Comparison of ENCODE assay signal across 8 cellular contexts in the genomic region with DNA sequence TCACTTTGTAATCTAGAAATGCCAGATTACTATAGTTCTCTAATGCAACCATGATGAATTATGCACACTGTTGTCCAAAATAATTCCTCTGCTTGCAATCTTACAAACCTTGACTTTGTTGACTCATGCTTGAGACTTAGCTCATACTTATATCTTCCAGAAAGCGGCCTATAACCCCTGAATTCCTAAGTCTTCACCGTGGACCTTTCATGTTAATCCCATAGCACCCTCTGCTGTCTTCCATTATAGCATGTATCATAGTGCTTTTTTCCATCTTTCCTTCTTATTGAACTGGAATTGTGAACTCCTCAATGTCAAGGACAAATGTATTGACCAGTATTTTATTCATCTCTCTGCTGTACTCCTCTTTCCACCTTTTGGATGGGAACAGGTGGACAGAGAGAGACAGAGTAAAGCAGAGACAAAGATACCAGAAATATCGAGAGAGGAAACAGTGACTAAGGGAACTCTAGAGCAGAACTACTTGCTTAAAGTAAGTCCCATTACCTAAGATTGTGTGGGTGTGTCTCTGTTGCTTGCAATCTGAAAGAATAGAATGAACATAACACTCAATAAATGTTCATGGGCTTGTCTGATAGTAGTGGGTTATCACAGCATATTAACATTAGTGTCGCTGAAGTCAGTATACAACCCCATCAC.
A peak's percentile ranks its signal among the peaks of the same experiment; 100 is the strongest.
DNase-seq lines count a peak whose midpoint lies in the region; ATAC-seq and TF ChIP-seq lines count a peak whose summit lies in the region.

No MANE protein-coding gene starts in this region.

- peaks cover 32% of the 10 kb centered on the region for H3K9me3 Mint-ChIP-seq in T-helper 2 cell treated with Interferon-gamma antibody and Interleukin-4, amounts not matched to agents 5 μg/mL and 100 μg/mL, for 36 hours
- no peaks in the 10 kb centered on the region for H3K9me3 Mint-ChIP-seq in glutamatergic neuron (ENCODE audit: unreplicated experiment)

- no TSS peak for BruUV-seq in PC-3 (replicated peaks; lab: Mats Ljungman, UMichigan)

- no peak overlapping the region for H2AFZ ChIP-seq in PC-3 (ENCODE audit: low read length)

- H4K20me1 ChIP-seq in PC-3 (ENCODE audit: low read length), result no peaks in the 10 kb centered on the region

- CTCF ChIA-PET in PC-3 (lab: Charles Lee), result interaction anchor here (0.6 to 1.6 kb wide), 11 partner anchors 10 to 182 kb away, joined by 3 to 14 read pairs (median 7); no protein-coding TSS in a partner anchor

- H3K36me3 Mint-ChIP-seq in T-helper 2 cell treated with Interferon-gamma antibody and Interleukin-4, amounts not matched to agents 5 μg/mL and 100 μg/mL, for 36 hours (ENCODE audit: low read depth), result no peaks in the 10 kb centered on the region
- H3K36me3 Mint-ChIP-seq in glutamatergic neuron (ENCODE audit: unreplicated experiment), result no peaks in the 10 kb centered on the region

- H3K4me1 Mint-ChIP-seq in T-helper 2 cell treated with Interferon-gamma antibody and Interleukin-4, amounts not matched to agents 5 μg/mL and 100 μg/mL, for 36 hours (ENCODE audit: low read depth), result no peaks in the 10 kb centered on the region
- peaks cover 31% of the 10 kb centered on the region for H3K4me1 Mint-ChIP-seq in glutamatergic neuron (ENCODE audit: low read depth, unreplicated experiment)

- H3K27ac ChIP-seq in PC-3 (ENCODE audit: low read length) (peak overlapping the region; percentile 44; the same call in 1 of the 2 replicates), rectal smooth muscle tissue (ENCODE audit: low read depth, low read length) (peak overlapping the region; percentile 6)

- ATAC-seq in PC-3 (peak; percentile 89), HG03039 (IDR thresholded peaks at IDR 0.05; ENCODE audit: unreplicated experiment) (no peak)

- intact Hi-C loops in PC-3 (cut with micrococcal nuclease), result loop anchor here (1.0 to 5.0 kb wide), 9 partner anchors 38 to 203 kb away; no protein-coding TSS in a partner anchor

- H3K79me2 ChIP-seq in PC-3 (ENCODE audit: low read length), result no peaks in the 10 kb centered on the region

- H3F3A ChIP-seq in PC-3 (ENCODE audit: low read length, unreplicated experiment), result no peaks in the 10 kb centered on the region

- H3K27ac Mint-ChIP-seq in T-helper 2 cell treated with Interferon-gamma antibody and Interleukin-4, amounts not matched to agents 5 μg/mL and 100 μg/mL, for 36 hours, result no peak overlapping the region
- no peak overlapping the region for H3K27ac Mint-ChIP-seq in glutamatergic neuron (ENCODE audit: unreplicated experiment)

- POLR2A ChIA-PET in PC-3 (lab: Charles Lee; ENCODE audit: unreplicated experiment), result interaction anchor here (0.6 to 0.9 kb wide), 3 partner anchors 32 to 100 kb away, joined by 3 to 7 read pairs (median 3); no protein-coding TSS in a partner anchor

- no peaks in the 10 kb centered on the region for H3K27me3 Mint-ChIP-seq in T-helper 2 cell treated with Interferon-gamma antibody and Interleukin-4, amounts not matched to agents 5 μg/mL and 100 μg/mL, for 36 hours (ENCODE audit: low read depth)
- H3K27me3 Mint-ChIP-seq in glutamatergic neuron (ENCODE audit: unreplicated experiment), result no peaks in the 10 kb centered on the region

- H3K4me3 ChIP-seq in PC-3 (ENCODE audit: low read length) (no peak overlapping the region), fibroblast of the aortic adventitia (ENCODE audit: low read depth, low read length) (no peak overlapping the region), rectal smooth muscle tissue (ENCODE audit: low read length) (no peak overlapping the region)

- H3K9ac ChIP-seq in PC-3 (ENCODE audit: low read length), result no peak overlapping the region; the same call in 1 of the 2 replicates
- H3K9ac ChIP-seq in rectal smooth muscle tissue (ENCODE audit: low read length), result no peak overlapping the region

- no peaks in the 10 kb centered on the region for H3K9me3 ChIP-seq in PC-3 (ENCODE audit: low read length)

- DNase-seq in H4 (ENCODE audit: low spot score), result peak; percentile 56
- DNase-seq in PC-3, result peak; percentile 84
- DNase-seq in fibroblast of the aortic adventitia (ENCODE audit: low read depth), result peak; percentile 95
- DNase-seq in T-helper 2 cell treated with Interferon-gamma antibody and Interleukin-4, amounts not matched to agents 5 μg/mL and 100 μg/mL, for 36 hours (ENCODE audit: low spot score), result no peak
- DNase-seq in ecto neural progenitor cell (ENCODE audit: low spot score), result no peak
- no peak for DNase-seq in glutamatergic neuron

- TF ChIP-seq CTCF in PC-3 (conservative IDR thresholded peaks at IDR 0.05; ENCODE audit: low read depth, low read length), result peak; percentile 82
- peak; percentile 64 for TF ChIP-seq CTCF in fibroblast of the aortic adventitia (IDR thresholded peaks at IDR 0.05; ENCODE audit: insufficient read depth, low read length)
- TF ChIP-seq CTCF in glutamatergic neuron (IDR thresholded peaks at IDR 0.05; ENCODE audit: partially characterized antibody, unreplicated experiment), result no peak

- H3K4me3 Mint-ChIP-seq in T-helper 2 cell treated with Interferon-gamma antibody and Interleukin-4, amounts not matched to agents 5 μg/mL and 100 μg/mL, for 36 hours, result no peak overlapping the region
- no peak overlapping the region for H3K4me3 Mint-ChIP-seq in glutamatergic neuron (ENCODE audit: unreplicated experiment)

- no peaks in the 10 kb centered on the region for H3K9me2 ChIP-seq in PC-3 (replicated peaks; ENCODE audit: low read length)

- H3K4me1 ChIP-seq in PC-3 (ENCODE audit: insufficient read depth, low read length), result peaks cover 18% of the 10 kb centered on the region
- peaks cover 12% of the 10 kb centered on the region for H3K4me1 ChIP-seq in rectal smooth muscle tissue (ENCODE audit: control insufficient read depth, insufficient read depth, low read length)

- H3K27me3 ChIP-seq in PC-3 (ENCODE audit: low read length) (no peaks in the 10 kb centered on the region), rectal smooth muscle tissue (ENCODE audit: control insufficient read depth, insufficient read depth, low read length) (no peaks in the 10 kb centered on the region)

- H3K4me2 ChIP-seq in PC-3 (ENCODE audit: low read length), result no peak overlapping the region

- H3K36me3 ChIP-seq in PC-3 (ENCODE audit: low read depth, low read length) (no peaks in the 10 kb centered on the region), rectal smooth muscle tissue (ENCODE audit: control insufficient read depth, insufficient read depth, low read length) (no peaks in the 10 kb centered on the region)

Comparison
In these comparisons a context has a peak if more than half of its experiments do, and no peak if none do; other contexts are left out.
1. DNase-seq: peak in H4 (single experiment), PC-3 (single experiment) and fibroblast of the aortic adventitia (single experiment); none in T-helper 2 cell treated with Interferon-gamma antibody and Interleukin-4, amounts not matched to agents 5 μg/mL and 100 μg/mL, for 36 hours (single experiment), ecto neural progenitor cell (single experiment) and glutamatergic neuron (single experiment).